In genomic region chr11:96098511-96099241, GRCh38 we compare ENCODE assay signal across 2 cellular contexts.
TF ChIP-seq lines count a peak whose summit lies in the region.

No MANE protein-coding gene starts in this region.

TF ChIP-seq in HCT116, 20 proteins besides CTCF, POLR2A, EP300 and RAD21:
- TF ChIP-seq ZNF274 (IDR thresholded peaks at IDR 0.05; ENCODE audit: low read depth, low read length) (no peak), CEBPB (IDR thresholded peaks at IDR 0.05; ENCODE audit: low read depth) (peak; percentile 62), ZBTB33 (IDR thresholded peaks at IDR 0.05; ENCODE audit: extremely low read depth, insufficient replicate concordance, low read length) (no peak)

TF ChIP-seq in K562, 482 proteins besides CTCF, POLR2A, EP300 and RAD21:
- peak; percentile 63 for TF ChIP-seq CEBPG (CRISPR knock-in tag; IDR thresholded peaks at IDR 0.05)
- TF ChIP-seq CEBPG (tag; conservative IDR thresholded peaks at IDR 0.05 in 1 of 2, IDR thresholded peaks at IDR 0.05 in 1 of 2) = peak; percentile 65 to 97; a peak in 3 of 4 replicates
- no peak for TF ChIP-seq SNRNP70 (optimal IDR thresholded peaks at IDR 0.05; ENCODE audit: low read depth, low read length)
- peak; percentile 95 for TF ChIP-seq CEBPB (tag; IDR thresholded peaks at IDR 0.05)
- no peak for TF ChIP-seq MGA (IDR thresholded peaks at IDR 0.05)
- no peak for TF ChIP-seq LCOR (CRISPR knock-in tag; IDR thresholded peaks at IDR 0.05)
- TF ChIP-seq DLX4 (CRISPR knock-in tag; IDR thresholded peaks at IDR 0.05) = no peak
